In the genomic region with DNA sequence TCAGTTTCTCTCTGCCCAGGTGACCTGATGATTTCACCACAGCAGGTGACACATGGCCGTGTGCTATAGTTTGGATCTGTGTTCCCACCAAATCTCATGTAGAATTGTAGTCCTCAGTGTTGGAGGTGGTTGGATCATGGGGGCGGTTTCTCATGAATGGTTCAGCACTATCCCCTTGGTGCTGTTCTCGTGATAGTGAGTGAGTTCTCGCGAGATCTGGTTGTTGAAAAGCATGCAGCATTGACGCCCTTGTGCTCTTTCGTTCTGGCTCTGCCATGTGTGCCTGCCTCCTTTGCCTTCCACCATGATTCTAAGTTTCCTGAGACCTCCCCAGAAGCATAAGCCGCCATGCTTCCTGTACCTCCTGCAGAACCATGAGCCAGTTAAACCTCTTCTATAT, we compare ENCODE assay signal across 7 cellular contexts.
"Had no signal": no experiment of that assay in that cellular context is flagged by ENCODE, and none has a peak within 500 bp of the region (broad histone marks: within the 10 kb centered on the region; RNA-seq: fewer than 3 reads in every experiment).

No MANE protein-coding gene starts in this region.

- ATAC-seq: GM23338, HepG2 had no signal

- H3K9me3 Mint-ChIP-seq: GM23338, H9 had no signal

- H3K27ac ChIP-seq: HL-60 had no signal

- H2AFZ ChIP-seq: GM23338 had no signal

- H3K4me1 Mint-ChIP-seq: GM23338, IgD-negative memory B cell had no signal

- FAIRE-seq: H1, H54, HepG2 had no signal

- H3K4me3 Mint-ChIP-seq: GM23338, H9, IgD-negative memory B cell had no signal

- H3K27me3 Mint-ChIP-seq: IgD-negative memory B cell had no signal

- H3K27ac Mint-ChIP-seq: GM23338, IgD-negative memory B cell had no signal

- H3K4me2 ChIP-seq: GM23338 had no signal

- H3K4me3 ChIP-seq: GM23338 had no signal

- DNase-seq: H9 had no signal
